8 cellular contexts compared by ENCODE assay signal in genomic region chr19:48110350-48110966, GRCh38. TPM values are rescaled to one million over a fixed set of nuclear protein-coding genes. Genes with fewer than 3 reads are reported as not detected.
A peak's percentile ranks its signal among the peaks of the same experiment; 100 is the strongest.
DNase-seq lines count a peak whose midpoint lies in the region; ATAC-seq and TF ChIP-seq lines count a peak whose summit lies in the region.

A gene with protein sequence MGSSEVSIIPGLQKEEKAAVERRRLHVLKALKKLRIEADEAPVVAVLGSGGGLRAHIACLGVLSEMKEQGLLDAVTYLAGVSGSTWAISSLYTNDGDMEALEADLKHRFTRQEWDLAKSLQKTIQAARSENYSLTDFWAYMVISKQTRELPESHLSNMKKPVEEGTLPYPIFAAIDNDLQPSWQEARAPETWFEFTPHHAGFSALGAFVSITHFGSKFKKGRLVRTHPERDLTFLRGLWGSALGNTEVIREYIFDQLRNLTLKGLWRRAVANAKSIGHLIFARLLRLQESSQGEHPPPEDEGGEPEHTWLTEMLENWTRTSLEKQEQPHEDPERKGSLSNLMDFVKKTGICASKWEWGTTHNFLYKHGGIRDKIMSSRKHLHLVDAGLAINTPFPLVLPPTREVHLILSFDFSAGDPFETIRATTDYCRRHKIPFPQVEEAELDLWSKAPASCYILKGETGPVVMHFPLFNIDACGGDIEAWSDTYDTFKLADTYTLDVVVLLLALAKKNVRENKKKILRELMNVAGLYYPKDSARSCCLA (minus strand): TSS chr19:48110817. CDS start chr19:48106529, 4,288 bp downstream.

- TF ChIP-seq CTCF in glutamatergic neuron (IDR thresholded peaks at IDR 0.05; ENCODE audit: partially characterized antibody, unreplicated experiment): no peak
- no peak for TF ChIP-seq CTCF in omental fat pad (IDR thresholded peaks at IDR 0.05)

- H3K27ac Mint-ChIP-seq in CD4-positive, CD25-positive, alpha-beta regulatory T cell: peak within 1 kb of the TSS; percentile 66 to 82 (median 82)
- peak within 1 kb of the TSS; percentile 77 for H3K27ac Mint-ChIP-seq in activated naive CD8-positive, alpha-beta T cell treated with anti-CD3 and anti-CD28 coated beads for 36 hours
- H3K27ac Mint-ChIP-seq in glutamatergic neuron (ENCODE audit: unreplicated experiment): peak within 1 kb of the TSS; percentile 48

- peak; percentile 72 to 79 for ATAC-seq in CD4-positive, CD25-positive, alpha-beta regulatory T cell (ENCODE audit: low read depth in 2 of 2)
- ATAC-seq in GM21723 (IDR thresholded peaks at IDR 0.05; ENCODE audit: unreplicated experiment): peak; percentile 58
- peak; percentile 73 for ATAC-seq in omental fat pad (ENCODE audit: low FRiP score)

- DNase-seq in CD4-positive, CD25-positive, alpha-beta regulatory T cell: peak; percentile 62 to 84 (median 80)
- DNase-seq in NCI-H1092 (lab: John Stamatoyannopoulos, UW) (peak; percentile 83), SKM-1 treated with dmso at 0.1 percent for 144 hours (lab: John Stamatoyannopoulos, UW; ENCODE audit: unreplicated experiment) (peak; percentile 40), glutamatergic neuron (peak; percentile 78), omental fat pad (ENCODE audit: low spot score) (peak; percentile 75)
- peak; percentile 83 for DNase-seq in activated naive CD8-positive, alpha-beta T cell treated with anti-CD3 and anti-CD28 coated beads for 36 hours

- peak within 1 kb of the TSS; percentile 65 for H3K27ac ChIP-seq in CD4-positive, CD25-positive, alpha-beta regulatory T cell (ENCODE audit: insufficient read depth, low read length, poor library complexity, severe bottlenecking)
- H3K27ac ChIP-seq in temporal lobe (ENCODE audit: low read depth, low read length): peak within 1 kb of the TSS; percentile 97

- H3K36me3 Mint-ChIP-seq in CD4-positive, CD25-positive, alpha-beta regulatory T cell: peaks cover 4% of the 10 kb centered on the region
- H3K36me3 Mint-ChIP-seq in activated naive CD8-positive, alpha-beta T cell treated with anti-CD3 and anti-CD28 coated beads for 36 hours: peaks cover 3% of the 10 kb centered on the region
- no peaks in the 10 kb centered on the region for H3K36me3 Mint-ChIP-seq in glutamatergic neuron (ENCODE audit: unreplicated experiment)

- H3K9me3 Mint-ChIP-seq in CD4-positive, CD25-positive, alpha-beta regulatory T cell: peaks cover 0 to 2% (median 0%) of the 10 kb centered on the region in 7 donors
- H3K9me3 Mint-ChIP-seq in activated naive CD8-positive, alpha-beta T cell treated with anti-CD3 and anti-CD28 coated beads for 36 hours: no peaks in the 10 kb centered on the region
- H3K9me3 Mint-ChIP-seq in glutamatergic neuron (ENCODE audit: unreplicated experiment): no peaks in the 10 kb centered on the region

- peak within 1 kb of the TSS; percentile 70 for H3K4me3 ChIP-seq in CD4-positive, CD25-positive, alpha-beta regulatory T cell (ENCODE audit: low read depth, low read length)

- no peaks in the 10 kb centered on the region for H3K27me3 ChIP-seq in CD4-positive, CD25-positive, alpha-beta regulatory T cell (ENCODE audit: control insufficient read depth, insufficient read depth, low read length)

- peaks cover 4% of the 10 kb centered on the region for H3K4me1 ChIP-seq in CD4-positive, CD25-positive, alpha-beta regulatory T cell (ENCODE audit: control insufficient read depth, insufficient read depth, low read length, poor library complexity, severe bottlenecking)

- peaks cover 5 to 20% (median 12%) of the 10 kb centered on the region in 4 donors for H3K4me1 Mint-ChIP-seq in CD4-positive, CD25-positive, alpha-beta regulatory T cell
- H3K4me1 Mint-ChIP-seq in activated naive CD8-positive, alpha-beta T cell treated with anti-CD3 and anti-CD28 coated beads for 36 hours: peaks cover 6% of the 10 kb centered on the region
- no peaks in the 10 kb centered on the region for H3K4me1 Mint-ChIP-seq in glutamatergic neuron (ENCODE audit: low read depth, unreplicated experiment)

- peak within 1 kb of the TSS; percentile 80 to 94 (median 86) for H3K4me3 Mint-ChIP-seq in CD4-positive, CD25-positive, alpha-beta regulatory T cell
- peak within 1 kb of the TSS; percentile 76 for H3K4me3 Mint-ChIP-seq in activated naive CD8-positive, alpha-beta T cell treated with anti-CD3 and anti-CD28 coated beads for 36 hours
- peak within 1 kb of the TSS; percentile 54 for H3K4me3 Mint-ChIP-seq in glutamatergic neuron (ENCODE audit: unreplicated experiment)

- no peaks in the 10 kb centered on the region for H3K27me3 Mint-ChIP-seq in CD4-positive, CD25-positive, alpha-beta regulatory T cell
- H3K27me3 Mint-ChIP-seq in activated naive CD8-positive, alpha-beta T cell treated with anti-CD3 and anti-CD28 coated beads for 36 hours: no peaks in the 10 kb centered on the region
- H3K27me3 Mint-ChIP-seq in glutamatergic neuron (ENCODE audit: unreplicated experiment): peaks cover 3% of the 10 kb centered on the region

- H3K36me3 ChIP-seq in CD4-positive, CD25-positive, alpha-beta regulatory T cell (ENCODE audit: control insufficient read depth, insufficient read depth, low read length): peaks cover 3% of the 10 kb centered on the region

- no peaks in the 10 kb centered on the region for H3K9me3 ChIP-seq in CD4-positive, CD25-positive, alpha-beta regulatory T cell (ENCODE audit: control insufficient read depth in 2 of 2, low read length in 2 of 2)

RNA-seq across cellular contexts. Expression of the gene that starts here (rescaled TPM):
- total RNA-seq in CD4-positive, CD25-positive, alpha-beta regulatory T cell: 3.5 TPM
- polyA plus RNA-seq in CD4-positive, CD25-positive, alpha-beta regulatory T cell: 1 to 10 TPM in 2 of 4 donors, under 1 TPM in 2; 0.59 to 2.7 (median 1.3) TPM
- 1 to 10 TPM; 2.0 to 2.5 TPM for total RNA-seq in activated naive CD8-positive, alpha-beta T cell treated with anti-CD3 and anti-CD28 coated beads for 36 hours
- total RNA-seq in glutamatergic neuron (ENCODE audit: unreplicated experiment) (2.5 TPM), omental fat pad (1 to 10 TPM; 1.7 to 5.7 (median 3.9) TPM), temporal lobe (6.6 TPM)

Comparison
In these comparisons a context has a peak if more than half of its experiments do, and no peak if none do; other contexts are left out.
1. Peak in every context shown above with its lines: DNase-seq, ATAC-seq, H3K4me3 ChIP-seq and H3K27ac ChIP-seq.